8 cellular contexts compared by ENCODE assay signal in genomic region chr6:43496370-43497128, GRCh38. TPM values are rescaled to one million over a fixed set of nuclear protein-coding genes. Genes with fewer than 3 reads are reported as not detected.
DNase-seq lines count a peak whose midpoint lies in the region; ATAC-seq and TF ChIP-seq lines count a peak whose summit lies in the region.

No MANE protein-coding gene starts in this region.

- ATAC-seq in body of pancreas (no peak), left lung (peak; percentile 36), HG03175 (IDR thresholded peaks at IDR 0.05; ENCODE audit: unreplicated experiment) (no peak), GM21717 (IDR thresholded peaks at IDR 0.05; ENCODE audit: unreplicated experiment) (no peak)

- TF ChIP-seq CTCF in BE2C (IDR thresholded peaks at IDR 0.05; ENCODE audit: low read depth, low read length) (peak; percentile 58), body of pancreas (IDR thresholded peaks at IDR 0.05) (peak in 6 of 7 experiments; percentile 7 to 34 (median 20)), left lung (IDR thresholded peaks at IDR 0.05) (peak in 1 of 2 donors; percentile 25)

- WGBS in body of pancreas, 2 donors, result 67 to 70% methylated on average over 12 to 18 of the region's 18 CpGs

- H3K4me1 ChIP-seq in BE2C, result peaks cover 2% of the 10 kb centered on the region; the same call in 1 of the 2 replicates
- H3K4me1 ChIP-seq in body of pancreas, result peaks cover 12% of the 10 kb centered on the region
- H3K4me1 ChIP-seq in left lung, result peaks cover 12 to 36% of the 10 kb centered on the region in 2 donors

- peaks cover 21% of the 10 kb centered on the region for H3K36me3 ChIP-seq in BE2C
- H3K36me3 ChIP-seq in body of pancreas (replicated peaks in 1 of 2; ENCODE audit: insufficient read depth in 1 of 2, low read depth in 2 of 2), result peaks cover 9 to 21% of the 10 kb centered on the region in 2 donors
- H3K36me3 ChIP-seq in left lung, result peaks cover 3 to 44% of the 10 kb centered on the region in 2 donors

- H3K9me3 ChIP-seq in BE2C, result no peaks in the 10 kb centered on the region
- H3K9me3 ChIP-seq in body of pancreas, result no peaks in the 10 kb centered on the region
- no peaks in the 10 kb centered on the region for H3K9me3 ChIP-seq in left lung

- DNase-seq in BE2C (peak; percentile 53), HS-27A (ENCODE audit: low read depth) (peak; percentile 62), body of pancreas (no peak), left lung (no peak), GM19240 (ENCODE audit: insufficient read length, low spot score) (no peak), T-helper 9 cell (no peak)

- intact Hi-C loops in body of pancreas (cut with DNase I), result no loop called here
- intact Hi-C loops in left lung (cut with DNase I), result no loop called here

- no peak for TF ChIP-seq POLR2A in body of pancreas (IDR thresholded peaks at IDR 0.05)

- no peak overlapping the region for H3K27ac ChIP-seq in body of pancreas
- no peak overlapping the region for H3K27ac ChIP-seq in left lung

- H3K4me3 ChIP-seq in BE2C (ENCODE audit: low read depth, low read length) (no peak overlapping the region), body of pancreas (no peak overlapping the region), left lung (no peak overlapping the region)

- H3K27me3 ChIP-seq in BE2C (no peaks in the 10 kb centered on the region), body of pancreas (no peaks in the 10 kb centered on the region), left lung (no peaks in the 10 kb centered on the region)

RNA-seq across cellular contexts. Expression of gene LRRC73, which starts 13.6 kb away (rescaled TPM):
- polyA plus RNA-seq in BE2C (2012; ENCODE audit: insufficient read depth, insufficient read length, low read depth), result 0.48 TPM
- total RNA-seq in body of pancreas, result not detected
- total RNA-seq in left lung, result 1 to 10 TPM in 1 of 2 donors, under 1 TPM in 1; 0.52 to 1.5 TPM

RNA-seq across cellular contexts. Expression of gene TJAP1, which starts 19.2 kb away (rescaled TPM):
- polyA plus RNA-seq in BE2C (2012; ENCODE audit: insufficient read depth, insufficient read length, low read depth), result 53.9 TPM
- total RNA-seq in body of pancreas, result 10 to 100 TPM; 16.9 to 47.5 TPM
- total RNA-seq in left lung, result 10 to 100 TPM; 24.5 to 27.9 TPM

RNA-seq across cellular contexts. Expression of gene YIPF3, which starts 20.2 kb away (rescaled TPM):
- 421 TPM for polyA plus RNA-seq in BE2C (2012; ENCODE audit: insufficient read depth, insufficient read length, low read depth)
- 100 to 1,000 TPM in 1 of 2 donors, 10 to 100 TPM in 1; 79.4 to 122 TPM for total RNA-seq in body of pancreas
- total RNA-seq in left lung, result 100 to 1,000 TPM; 101 to 128 TPM

RNA-seq across cellular contexts. Expression of gene POLR1C, which starts 20.3 kb away (rescaled TPM):
- polyA plus RNA-seq in BE2C (2012; ENCODE audit: insufficient read depth, insufficient read length, low read depth), result 114 TPM
- 10 to 100 TPM; 19.1 to 20.2 TPM for total RNA-seq in body of pancreas
- 10 to 100 TPM; 31.9 to 46.3 TPM for total RNA-seq in left lung

RNA-seq across cellular contexts. Expression of gene DLK2, which starts 41.2 kb away (rescaled TPM):
- polyA plus RNA-seq in BE2C (2012; ENCODE audit: insufficient read depth, insufficient read length, low read depth), result 0.69 TPM
- total RNA-seq in body of pancreas (not detected), left lung (1 to 10 TPM in 1 of 2 donors, under 1 TPM in 1; 0.93 to 1.0 TPM)

Comparison
In these comparisons a context has a peak if more than half of its experiments do, and no peak if none do; other contexts are left out.
1. DNase-seq: peak in BE2C (single experiment) and HS-27A (single experiment); none in body of pancreas (0 of 4), left lung (0 of 2), GM19240 (single experiment) and T-helper 9 cell (single experiment).